Comparison of ENCODE assay signal across 1 cellular context in genomic region chr1:119372493-119373086, GRCh38.
TF ChIP-seq lines count a peak whose summit lies in the region.

No MANE protein-coding gene starts in this region.

TF ChIP-seq in GM12878, 131 proteins besides CTCF, POLR2A, EP300 and RAD21 (continued from another document):
- no peak for TF ChIP-seq SP1 (IDR thresholded peaks at IDR 0.05; ENCODE audit: low read depth, low read length)
TF ChIP-seq in GM12878: peak in this region for 2.
